ENCODE assay signal across 8 cellular contexts in the genomic region with DNA sequence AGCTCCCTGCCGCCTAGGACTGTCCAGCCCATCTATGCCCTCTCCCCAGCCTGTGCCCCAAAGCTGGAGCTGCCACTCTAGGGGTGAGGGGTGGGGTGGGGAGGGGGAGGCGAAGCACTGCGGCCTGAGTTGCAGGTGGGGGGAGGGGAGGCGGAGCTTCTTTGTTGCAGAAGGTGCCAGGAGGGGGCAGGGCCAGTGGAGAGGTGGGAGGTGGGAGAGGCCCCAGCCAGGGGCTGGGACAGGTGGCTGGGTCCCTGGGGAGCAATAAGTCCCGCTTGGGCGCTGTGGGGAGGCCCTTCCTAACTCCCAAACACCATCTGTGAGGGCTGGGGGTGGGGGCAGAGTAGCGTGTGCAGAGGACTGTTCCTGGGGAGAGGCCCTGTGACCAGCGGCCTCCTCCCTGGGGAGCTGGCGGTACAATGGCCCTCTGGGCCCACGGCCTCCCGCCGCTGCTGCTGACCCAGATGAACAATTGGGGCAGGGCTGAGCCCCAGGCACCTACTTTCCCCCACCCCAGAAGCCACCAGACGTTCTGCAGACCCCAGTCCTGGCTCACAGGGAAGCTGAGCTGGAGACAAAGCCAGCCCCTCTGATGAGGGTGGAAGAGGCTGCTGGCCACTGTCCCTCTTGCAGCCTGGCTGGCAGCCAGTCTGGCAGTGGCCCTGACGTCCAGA. TPM values are rescaled to one million over a fixed set of nuclear protein-coding genes. Genes with fewer than 3 reads are reported as not detected.
DNase-seq lines count a peak whose midpoint lies in the region; ATAC-seq and TF ChIP-seq lines count a peak whose summit lies in the region.

No MANE protein-coding gene starts in this region.

- BruUV-seq in PC-3 (replicated peaks; lab: Mats Ljungman, UMichigan) = no TSS peak

- no peaks in the 10 kb centered on the region for H4K20me1 ChIP-seq in PC-3 (ENCODE audit: low read length)

- H3K4me3 ChIP-seq in HUES6 (ENCODE audit: low read depth, low read length) = peak overlapping the region; percentile 63
- peak overlapping the region; percentile 64; the same call in 1 of the 2 replicates for H3K4me3 ChIP-seq in PC-3 (ENCODE audit: low read length)
- peak overlapping the region; percentile 73 for H3K4me3 ChIP-seq in thoracic aorta

- H3K9me2 ChIP-seq in PC-3 (replicated peaks; ENCODE audit: low read length) = no peaks in the 10 kb centered on the region

- H3K9me3 ChIP-seq in HUES6 (ENCODE audit: control insufficient read depth, insufficient read depth, low read depth, low read length) (no peaks in the 10 kb centered on the region), PC-3 (ENCODE audit: low read length) (no peaks in the 10 kb centered on the region), thoracic aorta (no peaks in the 10 kb centered on the region)

- peak overlapping the region; percentile 72; the same call in 1 of the 2 replicates for H2AFZ ChIP-seq in PC-3 (ENCODE audit: low read length)

- DNase-seq in DMS153 (lab: John Stamatoyannopoulos, UW) = peak; percentile 98
- no peak for DNase-seq in PC-3
- peak in 31 of 51 donors; percentile 23 to 85 (median 50) for DNase-seq in hypothalamus (lab: John Stamatoyannopoulos, UW)
- DNase-seq in thoracic aorta (ENCODE audit: low spot score) = no peak
- DNase-seq in islet precursor cell = no peak
- no peak for DNase-seq in stimulated activated CD4-positive, alpha-beta T cell treated with anti-CD3 and anti-CD28 coated beads, Interleukin-4, amount 100 ng/mL, for 24 hours

- H3F3A ChIP-seq in PC-3 (ENCODE audit: low read length, unreplicated experiment) = no peaks in the 10 kb centered on the region

- TF ChIP-seq CTCF in PC-3 (conservative IDR thresholded peaks at IDR 0.05; ENCODE audit: low read depth, low read length) = no peak
- TF ChIP-seq CTCF in thoracic aorta (IDR thresholded peaks at IDR 0.05) = no peak

- CTCF ChIA-PET in PC-3 (lab: Charles Lee) = interaction anchor here (0.7 kb wide), 1 partner anchor 9 kb away, joined by 3 read pairs; a partner anchor contains a TSS

- peaks cover 7% of the 10 kb centered on the region; the same call in 1 of the 2 replicates for H3K36me3 ChIP-seq in HUES6 (ENCODE audit: control insufficient read depth, insufficient read depth, low read length)
- H3K36me3 ChIP-seq in PC-3 (ENCODE audit: low read depth, low read length) = no peaks in the 10 kb centered on the region
- no peaks in the 10 kb centered on the region for H3K36me3 ChIP-seq in thoracic aorta

- H3K27ac ChIP-seq in HUES6 (ENCODE audit: low read depth, low read length) (no peak overlapping the region), PC-3 (ENCODE audit: low read length) (no peak overlapping the region), thoracic aorta (no peak overlapping the region)

- no peak; the same call in 1 of the 2 replicates for ATAC-seq in PC-3
- no peak for ATAC-seq in thoracic aorta (ENCODE audit: insufficient number of reproducible peaks, low FRiP score, low read depth)
- ATAC-seq in HG02981 (IDR thresholded peaks at IDR 0.05; ENCODE audit: unreplicated experiment) = no peak

- no peaks in the 10 kb centered on the region for H3K79me2 ChIP-seq in PC-3 (ENCODE audit: low read length)

- peaks cover 41% of the 10 kb centered on the region for H3K4me1 ChIP-seq in HUES6 (ENCODE audit: control insufficient read depth, insufficient read depth, low read length)
- H3K4me1 ChIP-seq in PC-3 (ENCODE audit: insufficient read depth, low read length) = peaks cover 9% of the 10 kb centered on the region; the same call in 1 of the 2 replicates
- peaks cover 27 to 41% of the 10 kb centered on the region in 2 donors for H3K4me1 ChIP-seq in thoracic aorta (ENCODE audit: control insufficient read depth in 1 of 2, low read depth in 2 of 2)

- POLR2A ChIA-PET in PC-3 (lab: Charles Lee; ENCODE audit: unreplicated experiment) = no interaction called here

- H3K27me3 ChIP-seq in HUES6 (ENCODE audit: control insufficient read depth, insufficient read depth, low read length) (peaks cover 52% of the 10 kb centered on the region), PC-3 (ENCODE audit: low read length) (no peaks in the 10 kb centered on the region), thoracic aorta (replicated peaks; ENCODE audit: insufficient read depth) (no peaks in the 10 kb centered on the region)

- H3K9ac ChIP-seq in HUES6 (ENCODE audit: low read length) = peak overlapping the region; percentile 60
- no peak overlapping the region for H3K9ac ChIP-seq in PC-3 (ENCODE audit: low read length)

- intact Hi-C loops in PC-3 (cut with micrococcal nuclease) = no loop called here

- H3K4me2 ChIP-seq in PC-3 (ENCODE audit: low read length) = peak overlapping the region; percentile 91

RNA-seq across cellular contexts. Expression of a gene that starts 2.2 kb away (rescaled TPM):
- total RNA-seq in PC-3 (2014; rRNA removed) (not detected in 2 replicates), thoracic aorta (under 1 TPM in 1 of 2 donors, not detected in 1; 0.28 TPM)

RNA-seq across cellular contexts. Expression of a gene that starts 6.1 kb away (rescaled TPM):
- total RNA-seq in PC-3 (2014; rRNA removed) (11.3 and 15.2 TPM in 2 replicates), thoracic aorta (10 to 100 TPM; 14.5 to 15.0 TPM)

RNA-seq across cellular contexts. Expression of a gene that starts 9.0 kb away (rescaled TPM):
- total RNA-seq in PC-3 (2014; rRNA removed) (35.5 and 44.9 TPM in 2 replicates), thoracic aorta (under 1 TPM in 1 of 2 donors, not detected in 1; 0.27 TPM)

RNA-seq across cellular contexts. Expression of a gene that starts 39.6 kb away (rescaled TPM):
- 26.8 and 31.4 TPM in 2 replicates for total RNA-seq in PC-3 (2014; rRNA removed)
- 1 to 10 TPM in 1 of 2 donors, under 1 TPM in 1; 0.68 to 1.5 TPM for total RNA-seq in thoracic aorta

RNA-seq across cellular contexts. Expression of a gene that starts 44.9 kb away (rescaled TPM):
- total RNA-seq in PC-3 (2014; rRNA removed) (67.4 and 80.2 TPM in 2 replicates), thoracic aorta (10 to 100 TPM; 42.5 to 51.3 TPM)

Comparison
In these comparisons a context has a peak if more than half of its experiments do, and no peak if none do; other contexts are left out.
1. DNase-seq: peak in DMS153 (single experiment) and hypothalamus (31 of 51); none in PC-3 (single experiment), thoracic aorta (single experiment), islet precursor cell (single experiment) and stimulated activated CD4-positive, alpha-beta T cell treated with anti-CD3 and anti-CD28 coated beads, Interleukin-4, amount 100 ng/mL, for 24 hours (single experiment).
2. RNA of a gene that starts 9.0 kb away (total RNA-seq): 35.5 to 44.9 TPM in PC-3; 0.27 TPM in thoracic aorta; every median in the first group is over 10 times any median in the second.
3. Peak in every context shown above with its lines, with median percentiles within 50 percentile points of each other: H3K4me3 ChIP-seq.